In the genomic region with DNA sequence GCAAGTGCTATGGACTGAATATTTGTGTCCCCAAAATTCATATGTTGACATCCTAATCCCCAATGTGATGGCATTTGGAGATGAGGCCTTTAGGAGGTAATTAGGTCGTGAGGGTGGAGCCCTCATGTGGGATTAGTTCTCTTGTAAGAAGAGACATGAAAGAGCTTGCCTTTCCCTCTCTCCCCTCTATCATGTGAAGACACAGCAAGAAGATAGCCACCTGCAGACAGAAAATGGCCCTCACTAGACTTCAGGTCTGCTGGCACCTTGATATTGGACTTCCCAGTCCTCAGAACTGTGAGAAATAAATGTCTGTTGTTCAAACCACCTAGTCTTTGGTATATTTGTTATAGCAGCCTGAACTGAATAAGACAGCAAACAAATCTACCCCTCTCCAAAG, we compare ENCODE assay signal across 19 cellular contexts.
"Had no signal": no experiment of that assay in that cellular context is flagged by ENCODE, and none has a peak within 500 bp of the region (broad histone marks: within the 10 kb centered on the region; RNA-seq: fewer than 3 reads in every experiment).

No MANE protein-coding gene starts in this region.

- H3K27me3 ChIP-seq: colonic mucosa, esophagus squamous epithelium, gastrocnemius medialis, heart right ventricle, left lung had no signal

- H3K9me3 ChIP-seq: colonic mucosa, esophagus squamous epithelium, gastrocnemius medialis had no signal

- H3K36me3 ChIP-seq: colonic mucosa, esophagus squamous epithelium, gastrocnemius medialis, heart right ventricle, left lung, lower lobe of right lung had no signal

- H3K4me3 Mint-ChIP-seq: dendritic cell treated with granulocyte-macrophage colony-stimulating factor and Interleukin-4, amounts not matched to agents 40 ng/mL and 50 ng/mL, for 4 days; effector memory CD8-positive, alpha-beta T cell had no signal

- H3K27ac Mint-ChIP-seq: dendritic cell treated with granulocyte-macrophage colony-stimulating factor and Interleukin-4, amounts not matched to agents 40 ng/mL and 50 ng/mL, for 4 days; effector memory CD8-positive, alpha-beta T cell had no signal

- H3K9me3 Mint-ChIP-seq: dendritic cell treated with granulocyte-macrophage colony-stimulating factor and Interleukin-4, amounts not matched to agents 40 ng/mL and 50 ng/mL, for 4 days; effector memory CD8-positive, alpha-beta T cell had no signal

- H3K4me1 ChIP-seq: colonic mucosa, esophagus squamous epithelium, gastrocnemius medialis, left lung, lower lobe of right lung had no signal

- DNase-seq: colonic mucosa; cortex of kidney; effector CD8-positive, alpha-beta T cell; effector memory CD8-positive, alpha-beta T cell; esophagus squamous epithelium; foreskin fibroblast; foreskin melanocyte; gastrocnemius medialis; glutamatergic neuron; head of caudate nucleus; heart right ventricle; hippocampal formation; left cardiac atrium; left lung; left ventricle myocardium superior; lower lobe of right lung; mesenchymal stem cell; midbrain had no signal

- H3K27ac ChIP-seq: colonic mucosa, esophagus squamous epithelium, gastrocnemius medialis, heart right ventricle, left lung, lower lobe of right lung had no signal

- H3K4me3 ChIP-seq: colonic mucosa, esophagus squamous epithelium, gastrocnemius medialis, heart right ventricle, left lung, lower lobe of right lung had no signal
